17 cellular contexts compared by ENCODE assay signal in genomic region chr1:10829067-10829818, GRCh38.
"Had no signal": no experiment of that assay in that cellular context is flagged by ENCODE, and none has a peak within 500 bp of the region (broad histone marks: within the 10 kb centered on the region; RNA-seq: fewer than 3 reads in every experiment).

No MANE protein-coding gene starts in this region.

- H3K4me1 ChIP-seq: colonic mucosa, left ventricle myocardium inferior, sigmoid colon had no signal

- H3K4me1 Mint-ChIP-seq: stimulated activated naive CD8-positive, alpha-beta T cell treated with anti-CD3 and anti-CD28 coated beads, Interleukin-15, amount 100 ng/mL, for 72 hours had no signal

- H3K9me3 ChIP-seq: colonic mucosa, left ventricle myocardium inferior, sigmoid colon, thoracic aorta had no signal

- H3K36me3 ChIP-seq: colonic mucosa, left ventricle myocardium inferior, sigmoid colon, thoracic aorta had no signal

- H3K36me3 Mint-ChIP-seq: natural killer cell treated with Interleukin-12 subunit alpha and Interleukin-12 subunit beta and Interleukin-15 and Interleukin-18, amount 100 ng/mL, for 72 hours; stimulated activated naive B cell treated with anti-CD40 and anti-IgM and Interleukin-4, amounts not matched to agents 10 μg/mL and 1 μg/mL and 100 μg/mL, for 72 hours had no signal

- H3K27me3 ChIP-seq: colonic mucosa had no signal

- H3K27ac ChIP-seq: colonic mucosa, left ventricle myocardium inferior, sigmoid colon, thoracic aorta had no signal

- H3K4me3 ChIP-seq: colonic mucosa, left ventricle myocardium inferior, lung, sigmoid colon, skin epidermis, thoracic aorta had no signal

- H3K27ac Mint-ChIP-seq: natural killer cell treated with Interleukin-12 subunit alpha and Interleukin-12 subunit beta and Interleukin-15 and Interleukin-18, amount 100 ng/mL, for 72 hours; stimulated activated naive B cell treated with anti-CD40 and anti-IgM and Interleukin-4, amounts not matched to agents 10 μg/mL and 1 μg/mL and 100 μg/mL, for 72 hours; stimulated activated naive CD8-positive, alpha-beta T cell treated with anti-CD3 and anti-CD28 coated beads, Interleukin-15, amount 100 ng/mL, for 72 hours had no signal

- H3K4me3 Mint-ChIP-seq: natural killer cell treated with Interleukin-12 subunit alpha and Interleukin-12 subunit beta and Interleukin-15 and Interleukin-18, amount 100 ng/mL, for 72 hours; stimulated activated naive B cell treated with anti-CD40 and anti-IgM and Interleukin-4, amounts not matched to agents 10 μg/mL and 1 μg/mL and 100 μg/mL, for 72 hours; stimulated activated naive CD8-positive, alpha-beta T cell treated with anti-CD3 and anti-CD28 coated beads, Interleukin-15, amount 100 ng/mL, for 72 hours had no signal

- H3K9me3 Mint-ChIP-seq: natural killer cell treated with Interleukin-12 subunit alpha and Interleukin-12 subunit beta and Interleukin-15 and Interleukin-18, amount 100 ng/mL, for 72 hours; stimulated activated naive CD8-positive, alpha-beta T cell treated with anti-CD3 and anti-CD28 coated beads, Interleukin-15, amount 100 ng/mL, for 72 hours had no signal

- DNase-seq: colonic mucosa; dermis blood vessel endothelial cell; effector CD4-positive, alpha-beta T cell; islet precursor cell; left ventricle myocardium inferior; mesenchymal stem cell; midbrain; sigmoid colon; stimulated activated CD4-positive, alpha-beta T cell treated with anti-CD3 and anti-CD28 coated beads, Interleukin-2, amount 100 ng/mL, for 24 hours; stimulated activated CD4-positive, alpha-beta T cell treated with anti-CD3 and anti-CD28 coated beads, Interleukin-4, amount 100 ng/mL, for 4 hours; stimulated activated naive B cell treated with anti-CD40 and anti-IgM and Interleukin-4, amounts not matched to agents 10 μg/mL and 1 μg/mL and 100 μg/mL, for 72 hours; stimulated activated naive CD8-positive, alpha-beta T cell treated with anti-CD3 and anti-CD28 coated beads, Interleukin-15, amount 100 ng/mL, for 72 hours; trophoblast cell had no signal
